ENCODE assay signal across 1 cellular context in the genomic region with DNA sequence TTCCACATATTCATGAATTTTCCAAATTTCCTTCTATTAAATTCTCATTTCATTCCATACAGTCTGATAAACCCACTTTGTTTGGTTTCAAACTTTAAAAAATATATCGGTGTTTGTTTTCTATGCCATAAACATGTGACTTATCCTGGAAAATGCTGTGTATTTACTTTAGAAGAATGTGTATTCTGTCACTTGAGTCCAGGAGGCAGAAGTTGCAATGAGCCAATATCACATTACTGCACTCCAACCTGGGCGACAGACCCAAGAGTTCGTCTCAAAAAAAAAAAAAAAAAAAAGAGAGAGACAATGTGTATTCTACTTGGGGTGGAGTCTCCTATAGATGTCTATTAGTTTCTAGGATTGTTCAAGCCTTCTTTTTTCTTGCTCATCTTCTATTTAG.
A peak's percentile ranks its signal among the peaks of the same experiment; 100 is the strongest.
TF ChIP-seq lines count a peak whose summit lies in the region.

No MANE protein-coding gene starts in this region.

TF ChIP-seq in HepG2, 621 proteins besides CTCF, POLR2A, EP300 and RAD21 (continued from another document):
- TF ChIP-seq SMC3 (IDR thresholded peaks at IDR 0.05; ENCODE audit: low read length), result no peak
- TF ChIP-seq HDAC2 (CRISPR knock-in tag; IDR thresholded peaks at IDR 0.05), result no peak
- TF ChIP-seq NR2F1 (CRISPR knock-in tag; IDR thresholded peaks at IDR 0.05), result 0 out of 4 replicates have a peak, but pooled peaks of 1 of the 2 experiments have one; percentile 27
- TF ChIP-seq DMAP1 (CRISPR knock-in tag; IDR thresholded peaks at IDR 0.05), result no peak
- TF ChIP-seq SIX1 (CRISPR knock-in tag; IDR thresholded peaks at IDR 0.05; ENCODE audit: borderline replicate concordance), result peak; percentile 62; the same call in 1 of the 2 replicates
- no peak for TF ChIP-seq FOXP1 (IDR thresholded peaks at IDR 0.05)
- 0 out of 2 replicates have a peak, but pooled peaks have one; percentile 24 for TF ChIP-seq FOXP1 (CRISPR knock-in tag; IDR thresholded peaks at IDR 0.05)
- 0 out of 2 replicates have a peak, but pooled peaks have one; percentile 14 for TF ChIP-seq HNF4A (CRISPR knock-in tag; IDR thresholded peaks at IDR 0.05)
- TF ChIP-seq FOXA1 (IDR thresholded peaks at IDR 0.05), result peak; percentile 21; the same call in 1 of the 2 replicates
- 0 out of 2 replicates have a peak, but pooled peaks have one; percentile 19 for TF ChIP-seq FOXA1 (CRISPR knock-in tag; IDR thresholded peaks at IDR 0.05)
- TF ChIP-seq ZBTB20 (CRISPR knock-in tag; IDR thresholded peaks at IDR 0.05; ENCODE audit: borderline replicate concordance, low read depth), result peak; percentile 28; the same call in 1 of the 2 replicates
- TF ChIP-seq, protein P1, sequence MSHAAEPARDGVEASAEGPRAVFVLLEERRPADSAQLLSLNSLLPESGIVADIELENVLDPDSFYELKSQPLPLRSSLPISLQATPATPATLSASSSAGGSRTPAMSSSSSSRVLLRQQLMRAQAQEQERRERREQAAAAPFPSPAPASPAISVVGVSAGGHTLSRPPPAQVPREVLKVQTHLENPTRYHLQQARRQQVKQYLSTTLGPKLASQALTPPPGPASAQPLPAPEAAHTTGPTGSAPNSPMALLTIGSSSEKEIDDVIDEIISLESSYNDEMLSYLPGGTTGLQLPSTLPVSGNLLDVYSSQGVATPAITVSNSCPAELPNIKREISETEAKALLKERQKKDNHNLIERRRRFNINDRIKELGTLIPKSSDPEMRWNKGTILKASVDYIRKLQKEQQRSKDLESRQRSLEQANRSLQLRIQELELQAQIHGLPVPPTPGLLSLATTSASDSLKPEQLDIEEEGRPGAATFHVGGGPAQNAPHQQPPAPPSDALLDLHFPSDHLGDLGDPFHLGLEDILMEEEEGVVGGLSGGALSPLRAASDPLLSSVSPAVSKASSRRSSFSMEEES (CRISPR knock-in tag; IDR thresholded peaks at IDR 0.05), result peak; percentile 39; the same call in 1 of the 2 replicates
- TF ChIP-seq, protein P2, sequence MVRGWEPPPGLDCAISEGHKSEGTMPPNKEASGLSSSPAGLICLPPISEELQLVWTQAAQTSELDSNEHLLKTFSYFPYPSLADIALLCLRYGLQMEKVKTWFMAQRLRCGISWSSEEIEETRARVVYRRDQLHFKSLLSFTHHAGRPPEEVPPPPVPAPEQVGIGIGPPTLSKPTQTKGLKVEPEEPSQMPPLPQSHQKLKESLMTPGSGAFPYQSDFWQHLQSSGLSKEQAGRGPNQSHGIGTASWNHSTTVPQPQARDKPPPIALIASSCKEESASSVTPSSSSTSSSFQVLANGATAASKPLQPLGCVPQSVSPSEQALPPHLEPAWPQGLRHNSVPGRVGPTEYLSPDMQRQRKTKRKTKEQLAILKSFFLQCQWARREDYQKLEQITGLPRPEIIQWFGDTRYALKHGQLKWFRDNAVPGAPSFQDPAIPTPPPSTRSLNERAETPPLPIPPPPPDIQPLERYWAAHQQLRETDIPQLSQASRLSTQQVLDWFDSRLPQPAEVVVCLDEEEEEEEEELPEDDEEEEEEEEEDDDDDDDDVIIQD (CRISPR knock-in tag; IDR thresholded peaks at IDR 0.05; ENCODE audit: low read depth), result peak; percentile 41; the same call in 1 of the 2 replicates
- TF ChIP-seq ZNF224 (CRISPR knock-in tag; IDR thresholded peaks at IDR 0.05), result no peak
- TF ChIP-seq GATAD2A (CRISPR knock-in tag; IDR thresholded peaks at IDR 0.05), result 0 out of 2 replicates have a peak, but pooled peaks have one; percentile 20
- peak; percentile 38; the same call in 1 of the 2 replicates for TF ChIP-seq FOXA3 (CRISPR knock-in tag; IDR thresholded peaks at IDR 0.05)
- no peak for TF ChIP-seq ZBTB3 (CRISPR knock-in tag; IDR thresholded peaks at IDR 0.05; ENCODE audit: borderline replicate concordance, low read depth)
